Comparison of ENCODE assay signal across 9 cellular contexts in the genomic region with DNA sequence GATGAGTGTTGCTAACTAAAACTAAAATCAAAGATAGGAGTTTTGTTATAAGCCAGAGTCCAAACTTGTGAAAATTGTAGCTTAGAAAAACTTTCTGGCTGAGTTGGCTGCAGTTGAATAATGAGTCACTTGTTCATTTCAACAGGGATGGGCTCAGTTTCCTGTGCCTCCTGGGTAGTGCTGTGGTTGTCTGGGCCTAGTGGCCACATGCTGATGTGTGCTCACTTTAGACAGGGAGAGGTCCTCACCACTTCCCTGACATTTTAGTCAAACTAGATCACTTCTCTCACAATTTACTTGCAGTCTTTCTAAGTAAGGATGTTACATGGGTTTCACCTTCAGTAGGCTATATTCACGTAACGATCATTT. TPM values are rescaled to one million over a fixed set of nuclear protein-coding genes. Genes with fewer than 3 reads are reported as not detected.
DNase-seq lines count a peak whose midpoint lies in the region; ATAC-seq and TF ChIP-seq lines count a peak whose summit lies in the region.
"Had no signal": no experiment of that assay in that cellular context is flagged by ENCODE, and none has a peak within 500 bp of the region (broad histone marks: within the 10 kb centered on the region; RNA-seq: fewer than 3 reads in every experiment).

No MANE protein-coding gene starts in this region.

- peaks cover 16% of the 10 kb centered on the region for H3K4me1 ChIP-seq in HAP-1

- H3K27ac ChIP-seq in HL-60 (replicated peaks): peak overlapping the region; percentile 67

- no peak overlapping the region for H3K4me3 Mint-ChIP-seq in activated T-cell treated with anti-CD3 and anti-CD28 coated beads, Interleukin-2, amount 50 U/mL, for 4 hours

- TF ChIP-seq CTCF in HL-60 (IDR thresholded peaks at IDR 0.05; ENCODE audit: insufficient read depth, low read length): no peak

- peaks cover under 1% of the 10 kb centered on the region for H3K4me1 Mint-ChIP-seq in activated T-cell treated with anti-CD3 and anti-CD28 coated beads, Interleukin-2, amount 50 U/mL, for 4 hours (ENCODE audit: low read depth)

- intact Hi-C loops in posterior vena cava (cut with DNase I): no loop called here

- DNase-seq in AG08396 (ENCODE audit: low spot score) (peak; percentile 68), HL-60 (ENCODE audit: low read depth in 1 of 2, low spot score in 1 of 2) (peak; percentile 70 to 86), hepatic stellate cell (ENCODE audit: low spot score) (peak; percentile 67), HAP-1 (ENCODE audit: low spot score in 2 of 2) (no peak), posterior vena cava (ENCODE audit: low spot score) (no peak)
- peak; percentile 12 for DNase-seq in activated T-cell treated with anti-CD3 and anti-CD28 coated beads, Interleukin-2, amount 50 U/mL, for 4 hours

- no peaks in the 10 kb centered on the region for H3K9me3 Mint-ChIP-seq in activated T-cell treated with anti-CD3 and anti-CD28 coated beads, Interleukin-2, amount 50 U/mL, for 4 hours

- H3K27me3 ChIP-seq in HL-60 (ENCODE audit: insufficient read depth, poor library complexity, severe bottlenecking) (no peaks in the 10 kb centered on the region), HAP-1 (ENCODE audit: low read depth) (no peaks in the 10 kb centered on the region)

- no peaks in the 10 kb centered on the region for H3K27me3 Mint-ChIP-seq in activated T-cell treated with anti-CD3 and anti-CD28 coated beads, Interleukin-2, amount 50 U/mL, for 4 hours (ENCODE audit: low read depth)

- H3K4me3 ChIP-seq in HL-60 (replicated peaks; ENCODE audit: insufficient read depth, low read length): no peak overlapping the region
- H3K4me3 ChIP-seq in HAP-1: no peak overlapping the region
- H3K4me3 ChIP-seq: thoracic aorta had no signal

- no peaks in the 10 kb centered on the region for H3K9me3 ChIP-seq in HAP-1
- H3K9me3 ChIP-seq: thoracic aorta had no signal

- ATAC-seq in GM19035 (IDR thresholded peaks at IDR 0.05; ENCODE audit: unreplicated experiment): peak; percentile 56
- peak; percentile 89 to 96 for ATAC-seq in activated T-cell treated with anti-CD3 and anti-CD28 coated beads, Interleukin-2, amount 50 U/mL, for 4 hours
- ATAC-seq in HG03521 (IDR thresholded peaks at IDR 0.05; ENCODE audit: unreplicated experiment): no peak

- no peaks in the 10 kb centered on the region for H3K36me3 ChIP-seq in HAP-1 (replicated peaks)
- H3K36me3 ChIP-seq: thoracic aorta had no signal

- no peaks in the 10 kb centered on the region for H3K36me3 Mint-ChIP-seq in activated T-cell treated with anti-CD3 and anti-CD28 coated beads, Interleukin-2, amount 50 U/mL, for 4 hours (ENCODE audit: insufficient read depth)

- in situ Hi-C loops in HAP-1 (cut with MboI; ENCODE audit: low sequenced_read_pairs): no loop called here

RNA-seq across cellular contexts. Expression of a gene that starts 6.3 kb away (rescaled TPM):
- 10 to 100 TPM; 11.8 to 14.2 (median 13.3) TPM for total RNA-seq in activated T-cell treated with anti-CD3 and anti-CD28 coated beads, Interleukin-2, amount 50 U/mL, for 4 hours
- total RNA-seq in posterior vena cava: 10 to 100 TPM; 44.8 to 60.6 TPM

Comparison
In these comparisons a context has a peak if more than half of its experiments do, and no peak if none do; other contexts are left out.
1. DNase-seq: peak in AG08396 (single experiment), HL-60 (2 of 2), activated T-cell treated with anti-CD3 and anti-CD28 coated beads, Interleukin-2, amount 50 U/mL, for 4 hours (single experiment) and hepatic stellate cell (single experiment); none in HAP-1 (0 of 2) and posterior vena cava (single experiment).